10 cellular contexts compared by ENCODE assay signal in genomic region chr20:62622178-62622876, GRCh38. TPM values are rescaled to one million over a fixed set of nuclear protein-coding genes. Genes with fewer than 3 reads are reported as not detected.
DNase-seq lines count a peak whose midpoint lies in the region; ATAC-seq and TF ChIP-seq lines count a peak whose summit lies in the region.
"Had no signal": no experiment of that assay in that cellular context is flagged by ENCODE, and none has a peak within 500 bp of the region (broad histone marks: within the 10 kb centered on the region; RNA-seq: fewer than 3 reads in every experiment).

No MANE protein-coding gene starts in this region.

- no peaks in the 10 kb centered on the region for H3K27me3 Mint-ChIP-seq in activated CD8-positive, alpha-beta T cell treated with anti-CD3 and anti-CD28 coated beads for 36 hours

- peak overlapping the region; percentile 78 for H3K4me2 ChIP-seq in HCT116 (ENCODE audit: low read length)
- H3K4me2 ChIP-seq in smooth muscle cell = no peak overlapping the region

- RAD21 ChIA-PET in HCT116 (lab: Charles Lee; ENCODE audit: low non-redundant PET in 1 of 2, low total read pairs in 2 of 2, uncharacterized antibody in 2 of 2, unreplicated experiment in 2 of 2) = no interaction called here

- no peak for ATAC-seq in HCT116
- ATAC-seq in activated CD8-positive, alpha-beta T cell treated with anti-CD3 and anti-CD28 coated beads for 36 hours = no peak
- no peak for ATAC-seq in right cardiac atrium
- no peak for ATAC-seq in GM18858 (IDR thresholded peaks at IDR 0.05; ENCODE audit: unreplicated experiment)

- H3K9ac ChIP-seq in HCT116 (ENCODE audit: low read length) = peak overlapping the region; percentile 74
- H3K9ac ChIP-seq in smooth muscle cell (ENCODE audit: low read depth) = peak overlapping the region; percentile 44

- TF ChIP-seq POLR2A in HCT116 (IDR thresholded peaks at IDR 0.05; ENCODE audit: borderline replicate concordance, extremely low read depth, insufficient read depth, insufficient read length) = no peak

- H3K4me1 Mint-ChIP-seq in activated CD8-positive, alpha-beta T cell treated with anti-CD3 and anti-CD28 coated beads for 36 hours (ENCODE audit: low read depth) = peaks cover 48% of the 10 kb centered on the region

- H3K27ac ChIP-seq in HCT116 (ENCODE audit: low read depth, low read length) (peak overlapping the region; percentile 100), right cardiac atrium (ENCODE audit: low read length) (peak overlapping the region; percentile 88), smooth muscle cell (ENCODE audit: low read depth) (peak overlapping the region; percentile 80)

- no peaks in the 10 kb centered on the region for H3K36me3 Mint-ChIP-seq in activated CD8-positive, alpha-beta T cell treated with anti-CD3 and anti-CD28 coated beads for 36 hours (ENCODE audit: low read depth)

- 74% methylated on average over 25 of the region's 25 CpGs for WGBS in right cardiac atrium
- WGBS in smooth muscle cell (ENCODE audit: low lambda C conversion rate) = 86% methylated on average over 23 of the region's 25 CpGs

- CTCF ChIA-PET in HCT116 (lab: Charles Lee) = no interaction called here
- CTCF ChIA-PET in activated CD8-positive, alpha-beta T cell treated with anti-CD3 and anti-CD28 coated beads for 36 hours (lab: Charles Lee) = interaction anchor here (1.1 to 2.0 kb wide), 2 partner anchors 10 to 122 kb away, joined by 3 to 4 read pairs; no protein-coding TSS in a partner anchor

- peak overlapping the region; percentile 95 for H3K27ac Mint-ChIP-seq in activated CD8-positive, alpha-beta T cell treated with anti-CD3 and anti-CD28 coated beads for 36 hours

- DNase-seq in HCT116 (ENCODE audit: low read depth, low spot score) (no peak), right cardiac atrium (no peak), smooth muscle cell (lab: John Stamatoyannopoulos, UW; ENCODE audit: unreplicated experiment) (no peak), GM13977 (ENCODE audit: low spot score) (no peak), NCI-H2081 (lab: John Stamatoyannopoulos, UW) (no peak), HAP-1 (ENCODE audit: low spot score in 2 of 2) (no peak)
- no peak for DNase-seq in activated CD8-positive, alpha-beta T cell treated with anti-CD3 and anti-CD28 coated beads for 36 hours
- DNase-seq: DMS153, NCI-H524 treated with DMSO at 0.1 percent for 48 hours had no signal

- H4K20me1 ChIP-seq in HCT116 (ENCODE audit: insufficient read depth) (no peaks in the 10 kb centered on the region), smooth muscle cell (ENCODE audit: low read depth) (no peaks in the 10 kb centered on the region)

- in situ Hi-C loops in GM13977 (cut with MboI; ENCODE audit: low pct_unique_long_range_greater_than_20kb, low sequenced_read_pairs, unreplicated experiment) = no loop called here
- in situ Hi-C loops in HAP-1 (cut with MboI; ENCODE audit: low sequenced_read_pairs) = no loop called here

- no peaks in the 10 kb centered on the region for H3K36me3 ChIP-seq in HCT116 (ENCODE audit: control insufficient read depth in 1 of 2, insufficient read depth in 2 of 2, low read length in 2 of 2)
- no peaks in the 10 kb centered on the region for H3K36me3 ChIP-seq in smooth muscle cell (ENCODE audit: low read depth)
- no peaks in the 10 kb centered on the region for H3K36me3 ChIP-seq in HAP-1 (replicated peaks)

- no peak overlapping the region for H2AFZ ChIP-seq in HCT116 (ENCODE audit: low read depth, low read length, poor library complexity, severe bottlenecking)
- no peak overlapping the region for H2AFZ ChIP-seq in smooth muscle cell (ENCODE audit: low read depth)

- H3K27me3 ChIP-seq in HCT116 (ENCODE audit: insufficient read depth, low read length) (no peaks in the 10 kb centered on the region), right cardiac atrium (ENCODE audit: control insufficient read depth, insufficient read depth) (no peaks in the 10 kb centered on the region), smooth muscle cell (ENCODE audit: low read depth) (no peaks in the 10 kb centered on the region), HAP-1 (ENCODE audit: low read depth) (no peaks in the 10 kb centered on the region)

- H3K4me3 ChIP-seq in HCT116 (replicated peaks in 1 of 2; ENCODE audit: low read depth in 1 of 2, low read length in 2 of 2) (no peak overlapping the region), right cardiac atrium (ENCODE audit: low read length) (no peak overlapping the region), smooth muscle cell (no peak overlapping the region), HAP-1 (no peak overlapping the region)

- TF ChIP-seq CTCF in HCT116 (IDR thresholded peaks at IDR 0.05 in 2 of 3, conservative IDR thresholded peaks at IDR 0.05 in 1 of 3; ENCODE audit: borderline replicate concordance in 1 of 3, insufficient read depth in 1 of 3, low read depth in 2 of 3, low read length in 2 of 3) = no peak
- TF ChIP-seq CTCF in activated CD8-positive, alpha-beta T cell treated with anti-CD3 and anti-CD28 coated beads for 36 hours (IDR thresholded peaks at IDR 0.05) = no peak
- TF ChIP-seq CTCF in smooth muscle cell (IDR thresholded peaks at IDR 0.05; ENCODE audit: borderline replicate concordance, insufficient read depth, poor library complexity, severe bottlenecking) = no peak
- no peak for TF ChIP-seq CTCF in GM13977 (IDR thresholded peaks at IDR 0.05; ENCODE audit: extremely low read depth, insufficient read depth, missing control alignments)

- peak overlapping the region; percentile 68 for H3K4me3 Mint-ChIP-seq in activated CD8-positive, alpha-beta T cell treated with anti-CD3 and anti-CD28 coated beads for 36 hours

- no peaks in the 10 kb centered on the region for H3K79me2 ChIP-seq in HCT116 (ENCODE audit: insufficient read depth, low read length)
- H3K79me2 ChIP-seq in smooth muscle cell (ENCODE audit: low read depth) = no peaks in the 10 kb centered on the region

- intact Hi-C loops in HCT116 (cut with micrococcal nuclease) (no loop called here), right cardiac atrium (cut with DNase I) (loop anchor here in 1 of 4 donors (5.0 kb wide), 1 partner anchor 215 kb away; the partner anchor contains the start of gene CABLES2)
- intact Hi-C loops in activated CD8-positive, alpha-beta T cell treated with anti-CD3 and anti-CD28 coated beads for 36 hours (cut with micrococcal nuclease) = loop anchor here (2.0 kb wide), 1 partner anchor 18 kb away; no protein-coding TSS in a partner anchor

- TF ChIP-seq RAD21 in HCT116 (IDR thresholded peaks at IDR 0.05; ENCODE audit: low read depth) = no peak

- BruUV-seq in HCT116 (replicated peaks; lab: Mats Ljungman, UMichigan) = no TSS peak

- POLR2A ChIA-PET in HCT116 (lab: Charles Lee) = no interaction called here
- POLR2A ChIA-PET in activated CD8-positive, alpha-beta T cell treated with anti-CD3 and anti-CD28 coated beads for 36 hours (lab: Charles Lee) = interaction anchor here (0.8 to 2.0 kb wide), 5 partner anchors 9 to 223 kb away, joined by 3 to 22 read pairs (median 3); partner anchors contain the start of genes OGFR and SLCO4A1

- H3F3A ChIP-seq in smooth muscle cell (ENCODE audit: low read depth) = no peaks in the 10 kb centered on the region

- H3K9me3 ChIP-seq in HCT116 (ENCODE audit: control insufficient read depth in 1 of 2, insufficient read depth in 1 of 2, low read depth in 1 of 2, low read length in 2 of 2) = no peaks in the 10 kb centered on the region
- no peaks in the 10 kb centered on the region for H3K9me3 ChIP-seq in right cardiac atrium (ENCODE audit: control insufficient read depth, low read length)
- no peaks in the 10 kb centered on the region for H3K9me3 ChIP-seq in smooth muscle cell (replicated peaks; ENCODE audit: low read depth)
- H3K9me3 ChIP-seq in HAP-1 = no peaks in the 10 kb centered on the region

- H3K9me3 Mint-ChIP-seq in activated CD8-positive, alpha-beta T cell treated with anti-CD3 and anti-CD28 coated beads for 36 hours = no peaks in the 10 kb centered on the region

- H3K9me2 ChIP-seq in HCT116 (ENCODE audit: insufficient read depth) = no peaks in the 10 kb centered on the region

- H3K4me1 ChIP-seq in HCT116 (ENCODE audit: control insufficient read depth in 1 of 2, insufficient read depth in 2 of 2, low read length in 2 of 2) (peaks cover 38 to 65% of the 10 kb centered on the region in 2 experiments), right cardiac atrium (ENCODE audit: control insufficient read depth, insufficient read depth, low read length) (peaks cover 12% of the 10 kb centered on the region), smooth muscle cell (ENCODE audit: low read depth) (peaks cover 7% of the 10 kb centered on the region), HAP-1 (peaks cover 14% of the 10 kb centered on the region)

TF ChIP-seq in HCT116, 20 proteins besides CTCF, POLR2A, EP300 and RAD21:
- no peak for TF ChIP-seq EGR1 (IDR thresholded peaks at IDR 0.05; ENCODE audit: low read depth)
- no peak for TF ChIP-seq JUND (IDR thresholded peaks at IDR 0.05)
- no peak for TF ChIP-seq ZBTB33 (IDR thresholded peaks at IDR 0.05; ENCODE audit: extremely low read depth, insufficient replicate concordance, low read length)
- TF ChIP-seq ZNF274 (IDR thresholded peaks at IDR 0.05; ENCODE audit: low read depth, low read length) = no peak
- TF ChIP-seq ATF3 (IDR thresholded peaks at IDR 0.05) = no peak
- no peak for TF ChIP-seq ELF1 (IDR thresholded peaks at IDR 0.05; ENCODE audit: borderline replicate concordance, low read depth)

RNA-seq across cellular contexts. Expression of gene SLCO4A1, which starts 20.0 kb away (rescaled TPM):
- total RNA-seq in HCT116 (2021; ENCODE audit: unreplicated experiment) (107 TPM), right cardiac atrium (1 to 10 TPM; 4.1 to 8.4 (median 5.3) TPM), smooth muscle cell (0.18 and 0.81 TPM in 2 replicates)
- polyA plus RNA-seq in HCT116 (2012) = 119 and 125 TPM in 2 replicates
- 10 to 100 TPM; 66.5 to 68.4 TPM for total RNA-seq in activated CD8-positive, alpha-beta T cell treated with anti-CD3 and anti-CD28 coated beads for 36 hours
- polyA plus RNA-seq in right cardiac atrium (15.5 TPM), smooth muscle cell (1.4 and 1.7 TPM in 2 replicates)

Comparison
In these comparisons a context has a peak if more than half of its experiments do, and no peak if none do; other contexts are left out.
1. RNA of gene SLCO4A1, which starts 20.0 kb away (total RNA-seq): 107 TPM in HCT116 (single experiment) and 66.5 to 68.4 TPM in activated CD8-positive, alpha-beta T cell treated with anti-CD3 and anti-CD28 coated beads for 36 hours; 4.1 to 8.4 TPM in right cardiac atrium and 0.18 to 0.81 TPM in smooth muscle cell; every median in the first group is over 4 times any median in the second.
2. Peak in every context shown above with its lines, with median percentiles within 50 percentile points of each other: H3K27ac ChIP-seq.